Comparison of ENCODE assay signal across 14 cellular contexts in genomic region chr16:20001856-20002707, GRCh38.
"Had no signal": no experiment of that assay in that cellular context is flagged by ENCODE, and none has a peak within 500 bp of the region (broad histone marks: within the 10 kb centered on the region; RNA-seq: fewer than 3 reads in every experiment).

No MANE protein-coding gene starts in this region.

- H3K27ac ChIP-seq: brain microvascular endothelial cell, suprapubic skin, upper lobe of right lung had no signal

- H3K36me3 ChIP-seq: brain microvascular endothelial cell, suprapubic skin, upper lobe of right lung had no signal

- H3K4me1 Mint-ChIP-seq: memory B cell, nephron, T-helper 17 cell had no signal

- DNase-seq: activated CD4-positive, CD25-positive, alpha-beta regulatory T cell; activated T-cell treated with anti-CD3 and anti-CD28 coated beads, Interleukin-2, amount 50 U/mL, for 1 hour; amygdala; brain microvascular endothelial cell; left cardiac atrium; stimulated activated CD4-positive, alpha-beta T cell treated with anti-CD3 and anti-CD28 coated beads, Interleukin-2, amount 100 ng/mL, for 48 hours; stimulated activated naive CD8-positive, alpha-beta T cell treated with anti-CD3 and anti-CD28 coated beads, Interleukin-15, Interleukin-2, amounts not matched to agents 100 U/mL and 50 U/mL, for 24 hours; T-helper 17 cell; upper lobe of right lung had no signal

- H3K9me3 ChIP-seq: suprapubic skin, upper lobe of right lung had no signal

- H3K4me1 ChIP-seq: suprapubic skin, upper lobe of right lung had no signal

- H3K27ac Mint-ChIP-seq: activated naive CD4-positive, alpha-beta T cell treated with anti-CD3 and anti-CD28 coated beads, Interleukin-2, amount 50 U/mL, for 72 hours; dendritic cell treated with granulocyte-macrophage colony-stimulating factor and Interleukin-4, amounts not matched to agents 40 ng/mL and 50 ng/mL, for 4 days; memory B cell; nephron; T-helper 17 cell had no signal

- H3K4me3 ChIP-seq: suprapubic skin, upper lobe of right lung had no signal

- H3K9me3 Mint-ChIP-seq: dendritic cell treated with granulocyte-macrophage colony-stimulating factor and Interleukin-4, amounts not matched to agents 40 ng/mL and 50 ng/mL, for 4 days; memory B cell had no signal

- H3K27me3 ChIP-seq: brain microvascular endothelial cell, upper lobe of right lung had no signal

- ATAC-seq: activated naive CD4-positive, alpha-beta T cell treated with anti-CD3 and anti-CD28 coated beads, Interleukin-2, amount 50 U/mL, for 72 hours; left cardiac atrium; stimulated activated naive CD8-positive, alpha-beta T cell treated with anti-CD3 and anti-CD28 coated beads, Interleukin-15, Interleukin-2, amounts not matched to agents 100 U/mL and 50 U/mL, for 24 hours; T-helper 17 cell; upper lobe of right lung had no signal

- H3K36me3 Mint-ChIP-seq: activated naive CD4-positive, alpha-beta T cell treated with anti-CD3 and anti-CD28 coated beads, Interleukin-2, amount 50 U/mL, for 72 hours; memory B cell had no signal

- H3K4me3 Mint-ChIP-seq: dendritic cell treated with granulocyte-macrophage colony-stimulating factor and Interleukin-4, amounts not matched to agents 40 ng/mL and 50 ng/mL, for 4 days; memory B cell; nephron; T-helper 17 cell had no signal
